Comparison of ENCODE assay signal across 24 cellular contexts in genomic region chr16:67259705-67260104, GRCh38. TPM values are rescaled to one million over a fixed set of nuclear protein-coding genes. Genes with fewer than 3 reads are reported as not detected.
DNase-seq lines count a peak whose midpoint lies in the region; ATAC-seq and TF ChIP-seq lines count a peak whose summit lies in the region.
"Had no signal": no experiment of that assay in that cellular context is flagged by ENCODE, and none has a peak within 500 bp of the region (broad histone marks: within the 10 kb centered on the region; RNA-seq: fewer than 3 reads in every experiment).

No MANE protein-coding gene starts in this region.

- ATAC-seq in lower lobe of right lung (no peak), HG02642 (IDR thresholded peaks at IDR 0.05; ENCODE audit: poor library complexity, unreplicated experiment) (no peak)
- ATAC-seq: Panc1, T-cell had no signal

- H3K4me3 ChIP-seq in WERI-Rb-1 (ENCODE audit: low read depth, low read length) (no peak overlapping the region), lower lobe of right lung (no peak overlapping the region), spleen (no peak overlapping the region)

- TF ChIP-seq CTCF in WERI-Rb-1 (IDR thresholded peaks at IDR 0.05; ENCODE audit: low read depth, low read length) (peak; percentile 9; the same call in 1 of the 2 replicates), lower lobe of right lung (IDR thresholded peaks at IDR 0.05) (no peak), spleen (IDR thresholded peaks at IDR 0.05 in 8 of 11, conservative IDR thresholded peaks at IDR 0.05 in 3 of 11) (no peak)

- intact Hi-C loops in lower lobe of right lung (cut with DNase I) (no loop called here), spleen (cut with DNase I; ENCODE audit: low total_unique reads) (loop anchor here (10.0 kb wide), 1 partner anchor 145 kb away; no protein-coding TSS in a partner anchor)

- H3K4me1 ChIP-seq in lower lobe of right lung (no peaks in the 10 kb centered on the region), spleen (peaks cover 0 to 38% (median 15%) of the 10 kb centered on the region in 6 donors)

- 90 to 97% (median 94%) methylated on average over 12 of the region's 12 CpGs for whole genome bisulfite sequencing in spleen, 5 donors

- DNase-seq in NCI-H1417 (lab: John Stamatoyannopoulos, UW) (peak; percentile 7 to 35 (median 35)), NCI-H1417 treated with DMSO at 0.1 percent for 48 hours (lab: John Stamatoyannopoulos, UW) (no peak), WERI-Rb-1 (peak; percentile 88), lower lobe of right lung (peak; percentile 37), spleen (peak; percentile 62), NCI-H526 treated with DMSO at 0.1 percent for 48 hours (lab: John Stamatoyannopoulos, UW) (no peak), GOT3 (lab: John Stamatoyannopoulos, UW) (no peak)
- DNase-seq: Calu3; CD8-positive, alpha-beta memory T cell; DMS153; GDM1; Karpas-422; MV-4-11; NCI-H1105 treated with DMSO at 0.1 percent for 48 hours; NCI-H1694 treated with DMSO at 0.1 percent for 48 hours; NCI-H2081 treated with DMSO at 0.1 percent for 48 hours; NCI-H345; NCI-H69; NK-92 treated with Interleukin-12 subunit alpha and Interleukin-12 subunit beta, amount 100 ng/mL, for 24 hours; T-cell had no signal

- H3K9me3 ChIP-seq in WERI-Rb-1 (ENCODE audit: severe bottlenecking) (no peaks in the 10 kb centered on the region), lower lobe of right lung (no peaks in the 10 kb centered on the region), spleen (no peaks in the 10 kb centered on the region)

- no peak for TF ChIP-seq POLR2A in spleen (IDR thresholded peaks at IDR 0.05)

- H3K27me3 ChIP-seq in WERI-Rb-1 (ENCODE audit: insufficient read depth, low read depth, severe bottlenecking) (no peaks in the 10 kb centered on the region), lower lobe of right lung (ENCODE audit: low read depth) (no peaks in the 10 kb centered on the region), spleen (replicated peaks in 1 of 7) (peaks cover 0 to 7% (median 0%) of the 10 kb centered on the region in 7 donors)

- H3K36me3 ChIP-seq in WERI-Rb-1 (no peaks in the 10 kb centered on the region; the same call in 1 of the 2 replicates), lower lobe of right lung (no peaks in the 10 kb centered on the region), spleen (peaks cover 0 to 11% (median 0%) of the 10 kb centered on the region in 6 donors)

- H3K27ac ChIP-seq in WERI-Rb-1 (peak overlapping the region; percentile 76), lower lobe of right lung (no peak overlapping the region), spleen (peak overlapping the region in 5 of 8 donors; percentile 57 to 88 (median 78))
- H3K27ac ChIP-seq: 22Rv1, C4-2B had no signal

RNA-seq across cellular contexts. Expression of gene SLC9A5, which starts 10.9 kb away (rescaled TPM):
- total RNA-seq in lower lobe of right lung (2.8 TPM), spleen (10 to 100 TPM in 5 of 7 donors, 1 to 10 TPM in 2; 8.1 to 26.8 (median 13.5) TPM)
- 10 to 100 TPM in 2 of 3 donors, 1 to 10 TPM in 1; 6.0 to 34.1 (median 33.6) TPM for polyA plus RNA-seq in spleen
- polyA plus RNA-seq: CD8-positive, alpha-beta memory T cell had no signal

RNA-seq across cellular contexts. Expression of gene FHOD1, which starts 12.4 kb away (rescaled TPM):
- total RNA-seq in lower lobe of right lung (67.7 TPM), spleen (100 to 1,000 TPM in 6 of 7 donors, 10 to 100 TPM in 1; 97.3 to 304 (median 145) TPM)
- 100 to 1,000 TPM in 2 of 3 donors, 10 to 100 TPM in 1; 45.6 to 193 (median 149) TPM for polyA plus RNA-seq in spleen

RNA-seq across cellular contexts. Expression of gene PLEKHG4, which starts 19.6 kb away (rescaled TPM):
- total RNA-seq in lower lobe of right lung (12.4 TPM), spleen (10 to 100 TPM in 6 of 7 donors, 1 to 10 TPM in 1; 9.6 to 27.9 (median 15.2) TPM)
- polyA plus RNA-seq in spleen, result 10 to 100 TPM in 2 of 3 donors, 1 to 10 TPM in 1; 5.1 to 12.7 (median 11.3) TPM

RNA-seq across cellular contexts. Expression of gene TMEM208, which starts 32.8 kb away (rescaled TPM):
- total RNA-seq in lower lobe of right lung (33.1 TPM), spleen (10 to 100 TPM; 28.1 to 39.0 (median 29.3) TPM)
- 10 to 100 TPM; 54.5 to 68.7 (median 65.9) TPM for polyA plus RNA-seq in spleen

Comparison
In these comparisons a context has a peak if more than half of its experiments do, and no peak if none do; other contexts are left out.
1. DNase-seq: peak in NCI-H1417 (3 of 3), WERI-Rb-1 (single experiment), lower lobe of right lung (single experiment) and spleen (single experiment); none in NCI-H1417 treated with DMSO at 0.1 percent for 48 hours (single experiment), NCI-H526 treated with DMSO at 0.1 percent for 48 hours (single experiment) and GOT3 (single experiment).